Comparison of ENCODE assay signal across 1 cellular context in the genomic region with DNA sequence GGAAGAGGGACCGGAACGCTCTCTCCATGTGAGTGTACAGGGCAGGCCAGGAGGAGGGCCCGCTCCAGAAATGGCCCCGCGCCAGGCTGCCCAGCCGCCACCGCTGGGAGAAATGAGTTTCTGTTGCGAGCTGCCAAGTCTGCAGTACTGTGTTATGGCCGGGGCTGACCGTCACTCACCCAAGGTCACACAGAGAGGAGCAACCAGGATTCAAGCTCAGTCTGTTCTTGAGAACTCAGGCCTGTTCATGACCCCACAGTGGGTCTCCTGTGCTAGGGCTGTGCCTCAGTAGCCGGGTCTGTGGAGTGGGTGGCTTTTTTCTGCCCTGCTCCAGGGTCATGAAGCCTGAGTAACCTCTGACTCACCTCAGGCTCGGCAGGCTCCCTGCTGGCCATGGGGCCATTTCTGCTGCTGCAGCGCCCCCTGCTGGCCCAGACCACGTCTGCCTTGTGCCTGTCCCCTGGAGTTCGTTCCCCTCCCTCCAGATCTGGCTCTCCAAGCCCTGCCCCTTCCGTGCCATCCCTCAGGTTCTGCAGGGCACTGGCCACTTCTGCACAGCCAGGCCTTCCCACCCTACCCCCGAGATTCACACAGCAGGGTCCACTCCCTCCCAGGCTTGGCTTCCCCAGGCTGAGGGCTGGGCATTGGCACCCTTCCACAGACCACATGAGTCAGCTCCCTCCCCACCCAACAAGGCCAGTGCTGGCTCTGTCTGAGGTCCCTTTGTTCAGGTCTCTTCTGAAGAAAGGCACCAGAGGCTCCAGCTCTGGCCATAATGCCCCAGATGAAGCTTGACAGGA.
TF ChIP-seq lines count a peak whose summit lies in the region.

No MANE protein-coding gene starts in this region.

TF ChIP-seq in HEK293, 187 proteins besides CTCF, POLR2A, EP300 and RAD21 (continued from another document):
- TF ChIP-seq, protein P1, sequence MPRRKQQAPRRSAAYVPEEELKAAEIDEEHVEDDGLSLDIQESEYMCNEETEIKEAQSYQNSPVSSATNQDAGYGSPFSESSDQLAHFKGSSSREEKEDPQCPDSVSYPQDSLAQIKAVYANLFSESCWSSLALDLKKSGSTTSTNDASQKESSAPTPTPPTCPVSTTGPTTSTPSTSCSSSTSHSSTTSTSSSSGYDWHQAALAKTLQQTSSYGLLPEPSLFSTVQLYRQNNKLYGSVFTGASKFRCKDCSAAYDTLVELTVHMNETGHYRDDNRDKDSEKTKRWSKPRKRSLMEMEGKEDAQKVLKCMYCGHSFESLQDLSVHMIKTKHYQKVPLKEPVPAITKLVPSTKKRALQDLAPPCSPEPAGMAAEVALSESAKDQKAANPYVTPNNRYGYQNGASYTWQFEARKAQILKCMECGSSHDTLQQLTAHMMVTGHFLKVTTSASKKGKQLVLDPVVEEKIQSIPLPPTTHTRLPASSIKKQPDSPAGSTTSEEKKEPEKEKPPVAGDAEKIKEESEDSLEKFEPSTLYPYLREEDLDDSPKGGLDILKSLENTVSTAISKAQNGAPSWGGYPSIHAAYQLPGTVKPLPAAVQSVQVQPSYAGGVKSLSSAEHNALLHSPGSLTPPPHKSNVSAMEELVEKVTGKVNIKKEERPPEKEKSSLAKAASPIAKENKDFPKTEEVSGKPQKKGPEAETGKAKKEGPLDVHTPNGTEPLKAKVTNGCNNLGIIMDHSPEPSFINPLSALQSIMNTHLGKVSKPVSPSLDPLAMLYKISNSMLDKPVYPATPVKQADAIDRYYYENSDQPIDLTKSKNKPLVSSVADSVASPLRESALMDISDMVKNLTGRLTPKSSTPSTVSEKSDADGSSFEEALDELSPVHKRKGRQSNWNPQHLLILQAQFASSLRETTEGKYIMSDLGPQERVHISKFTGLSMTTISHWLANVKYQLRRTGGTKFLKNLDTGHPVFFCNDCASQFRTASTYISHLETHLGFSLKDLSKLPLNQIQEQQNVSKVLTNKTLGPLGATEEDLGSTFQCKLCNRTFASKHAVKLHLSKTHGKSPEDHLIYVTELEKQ (tag by site-specific recombination; IDR thresholded peaks at IDR 0.05; ENCODE audit: borderline replicate concordance): no peak
- TF ChIP-seq ZXDB (tag by site-specific recombination; IDR thresholded peaks at IDR 0.05) (0 out of 2 replicates have a peak, but pooled peaks have one; percentile 16), ZNF521 (tag by site-specific recombination; IDR thresholded peaks at IDR 0.05) (no peak), ZBTB48 (tag by site-specific recombination; IDR thresholded peaks at IDR 0.05) (peak; percentile 85), ZEB2 (tag by site-specific recombination; IDR thresholded peaks at IDR 0.05) (peak; percentile 65), ZBTB8A (tag by site-specific recombination; IDR thresholded peaks at IDR 0.05) (no peak), ZNF184 (tag by site-specific recombination; IDR thresholded peaks at IDR 0.05) (no peak), ZNF610 (tag by site-specific recombination; IDR thresholded peaks at IDR 0.05; ENCODE audit: borderline replicate concordance) (no peak), KLF10 (tag by site-specific recombination; IDR thresholded peaks at IDR 0.05) (no peak), ZNF2 (tag by site-specific recombination; IDR thresholded peaks at IDR 0.05) (peak; percentile 88), ZNF555 (tag by site-specific recombination; conservative IDR thresholded peaks at IDR 0.05) (no peak), OSR2 (tag by site-specific recombination; IDR thresholded peaks at IDR 0.05) (no peak; the same call in 1 of the 2 replicates), ZSCAN23 (tag by site-specific recombination; IDR thresholded peaks at IDR 0.05) (no peak), ZNF654 (tag by site-specific recombination; IDR thresholded peaks at IDR 0.05; ENCODE audit: low read depth) (peak; percentile 94), ZNF37A (tag by site-specific recombination; IDR thresholded peaks at IDR 0.05) (no peak), ZNF624 (tag by site-specific recombination; IDR thresholded peaks at IDR 0.05) (no peak), BCL11A (tag by site-specific recombination; IDR thresholded peaks at IDR 0.05; ENCODE audit: low read depth) (peak; percentile 96), ZNF701 (tag by site-specific recombination; IDR thresholded peaks at IDR 0.05) (0 out of 2 replicates have a peak, but pooled peaks have one; percentile 26), KLF16 (tag by site-specific recombination; IDR thresholded peaks at IDR 0.05) (peak; percentile 54), GLIS1 (tag by site-specific recombination; IDR thresholded peaks at IDR 0.05) (peak; percentile 71), ZNF629 (tag by site-specific recombination; IDR thresholded peaks at IDR 0.05) (peak; percentile 63; the same call in 1 of the 2 replicates), ZNF146 (tag by site-specific recombination; IDR thresholded peaks at IDR 0.05) (no peak), ZNF600 (tag by site-specific recombination; IDR thresholded peaks at IDR 0.05) (peak; percentile 91), SETDB1 (IDR thresholded peaks at IDR 0.05; ENCODE audit: insufficient read length, low read length) (no peak), ZNF837 (tag by site-specific recombination; IDR thresholded peaks at IDR 0.05) (no peak)
- TF ChIP-seq, protein P2, sequence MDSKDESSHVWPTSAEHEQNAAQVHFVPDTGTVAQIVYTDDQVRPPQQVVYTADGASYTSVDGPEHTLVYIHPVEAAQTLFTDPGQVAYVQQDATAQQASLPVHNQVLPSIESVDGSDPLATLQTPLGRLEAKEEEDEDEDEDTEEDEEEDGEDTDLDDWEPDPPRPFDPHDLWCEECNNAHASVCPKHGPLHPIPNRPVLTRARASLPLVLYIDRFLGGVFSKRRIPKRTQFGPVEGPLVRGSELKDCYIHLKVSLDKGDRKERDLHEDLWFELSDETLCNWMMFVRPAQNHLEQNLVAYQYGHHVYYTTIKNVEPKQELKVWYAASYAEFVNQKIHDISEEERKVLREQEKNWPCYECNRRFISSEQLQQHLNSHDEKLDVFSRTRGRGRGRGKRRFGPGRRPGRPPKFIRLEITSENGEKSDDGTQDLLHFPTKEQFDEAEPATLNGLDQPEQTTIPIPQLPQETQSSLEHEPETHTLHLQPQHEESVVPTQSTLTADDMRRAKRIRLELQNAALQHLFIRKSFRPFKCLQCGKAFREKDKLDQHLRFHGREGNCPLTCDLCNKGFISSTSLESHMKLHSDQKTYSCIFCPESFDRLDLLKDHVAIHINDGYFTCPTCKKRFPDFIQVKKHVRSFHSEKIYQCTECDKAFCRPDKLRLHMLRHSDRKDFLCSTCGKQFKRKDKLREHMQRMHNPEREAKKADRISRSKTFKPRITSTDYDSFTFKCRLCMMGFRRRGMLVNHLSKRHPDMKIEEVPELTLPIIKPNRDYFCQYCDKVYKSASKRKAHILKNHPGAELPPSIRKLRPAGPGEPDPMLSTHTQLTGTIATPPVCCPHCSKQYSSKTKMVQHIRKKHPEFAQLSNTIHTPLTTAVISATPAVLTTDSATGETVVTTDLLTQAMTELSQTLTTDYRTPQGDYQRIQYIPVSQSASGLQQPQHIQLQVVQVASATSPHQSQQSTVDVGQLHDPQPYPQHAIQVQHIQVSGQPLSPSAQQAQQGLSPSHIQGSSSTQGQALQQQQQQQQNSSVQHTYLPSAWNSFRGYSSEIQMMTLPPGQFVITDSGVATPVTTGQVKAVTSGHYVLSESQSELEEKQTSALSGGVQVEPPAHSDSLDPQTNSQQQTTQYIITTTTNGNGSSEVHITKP (tag by site-specific recombination; IDR thresholded peaks at IDR 0.05): no peak
- TF ChIP-seq, protein P3, sequence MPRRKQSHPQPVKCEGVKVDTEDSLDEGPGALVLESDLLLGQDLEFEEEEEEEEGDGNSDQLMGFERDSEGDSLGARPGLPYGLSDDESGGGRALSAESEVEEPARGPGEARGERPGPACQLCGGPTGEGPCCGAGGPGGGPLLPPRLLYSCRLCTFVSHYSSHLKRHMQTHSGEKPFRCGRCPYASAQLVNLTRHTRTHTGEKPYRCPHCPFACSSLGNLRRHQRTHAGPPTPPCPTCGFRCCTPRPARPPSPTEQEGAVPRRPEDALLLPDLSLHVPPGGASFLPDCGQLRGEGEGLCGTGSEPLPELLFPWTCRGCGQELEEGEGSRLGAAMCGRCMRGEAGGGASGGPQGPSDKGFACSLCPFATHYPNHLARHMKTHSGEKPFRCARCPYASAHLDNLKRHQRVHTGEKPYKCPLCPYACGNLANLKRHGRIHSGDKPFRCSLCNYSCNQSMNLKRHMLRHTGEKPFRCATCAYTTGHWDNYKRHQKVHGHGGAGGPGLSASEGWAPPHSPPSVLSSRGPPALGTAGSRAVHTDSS (tag by site-specific recombination; IDR thresholded peaks at IDR 0.05): no peak
- TF ChIP-seq, protein P4, sequence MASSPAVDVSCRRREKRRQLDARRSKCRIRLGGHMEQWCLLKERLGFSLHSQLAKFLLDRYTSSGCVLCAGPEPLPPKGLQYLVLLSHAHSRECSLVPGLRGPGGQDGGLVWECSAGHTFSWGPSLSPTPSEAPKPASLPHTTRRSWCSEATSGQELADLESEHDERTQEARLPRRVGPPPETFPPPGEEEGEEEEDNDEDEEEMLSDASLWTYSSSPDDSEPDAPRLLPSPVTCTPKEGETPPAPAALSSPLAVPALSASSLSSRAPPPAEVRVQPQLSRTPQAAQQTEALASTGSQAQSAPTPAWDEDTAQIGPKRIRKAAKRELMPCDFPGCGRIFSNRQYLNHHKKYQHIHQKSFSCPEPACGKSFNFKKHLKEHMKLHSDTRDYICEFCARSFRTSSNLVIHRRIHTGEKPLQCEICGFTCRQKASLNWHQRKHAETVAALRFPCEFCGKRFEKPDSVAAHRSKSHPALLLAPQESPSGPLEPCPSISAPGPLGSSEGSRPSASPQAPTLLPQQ (tag by site-specific recombination; IDR thresholded peaks at IDR 0.05): peak; percentile 74
- TF ChIP-seq, protein P5, sequence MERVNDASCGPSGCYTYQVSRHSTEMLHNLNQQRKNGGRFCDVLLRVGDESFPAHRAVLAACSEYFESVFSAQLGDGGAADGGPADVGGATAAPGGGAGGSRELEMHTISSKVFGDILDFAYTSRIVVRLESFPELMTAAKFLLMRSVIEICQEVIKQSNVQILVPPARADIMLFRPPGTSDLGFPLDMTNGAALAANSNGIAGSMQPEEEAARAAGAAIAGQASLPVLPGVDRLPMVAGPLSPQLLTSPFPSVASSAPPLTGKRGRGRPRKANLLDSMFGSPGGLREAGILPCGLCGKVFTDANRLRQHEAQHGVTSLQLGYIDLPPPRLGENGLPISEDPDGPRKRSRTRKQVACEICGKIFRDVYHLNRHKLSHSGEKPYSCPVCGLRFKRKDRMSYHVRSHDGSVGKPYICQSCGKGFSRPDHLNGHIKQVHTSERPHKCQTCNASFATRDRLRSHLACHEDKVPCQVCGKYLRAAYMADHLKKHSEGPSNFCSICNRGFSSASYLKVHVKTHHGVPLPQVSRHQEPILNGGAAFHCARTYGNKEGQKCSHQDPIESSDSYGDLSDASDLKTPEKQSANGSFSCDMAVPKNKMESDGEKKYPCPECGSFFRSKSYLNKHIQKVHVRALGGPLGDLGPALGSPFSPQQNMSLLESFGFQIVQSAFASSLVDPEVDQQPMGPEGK (tag by site-specific recombination; IDR thresholded peaks at IDR 0.05): peak; percentile 77; the same call in 1 of the 2 replicates
